In genomic region chr17:39923836-39924690, GRCh38 we compare ENCODE assay signal across 1 cellular context.
A peak's percentile ranks its signal among the peaks of the same experiment; 100 is the strongest.
TF ChIP-seq lines count a peak whose summit lies in the region.

No MANE protein-coding gene starts in this region.

TF ChIP-seq in HepG2, 621 proteins besides CTCF, POLR2A, EP300 and RAD21 (continued from another document and continues in another):
- TF ChIP-seq ZNF619 (CRISPR knock-in tag; IDR thresholded peaks at IDR 0.05) (peak; percentile 85), ZBTB37 (CRISPR knock-in tag; IDR thresholded peaks at IDR 0.05) (no peak), ZBTB26 (CRISPR knock-in tag; IDR thresholded peaks at IDR 0.05; ENCODE audit: borderline replicate concordance) (peak; percentile 80), ARID3A (IDR thresholded peaks at IDR 0.05; ENCODE audit: low read depth, low read length) (peak; percentile 81), RBAK (CRISPR knock-in tag; IDR thresholded peaks at IDR 0.05) (no peak), SNAI1 (CRISPR knock-in tag; IDR thresholded peaks at IDR 0.05; ENCODE audit: borderline replicate concordance) (peak; percentile 95), ZNF609 (CRISPR knock-in tag; IDR thresholded peaks at IDR 0.05; ENCODE audit: borderline replicate concordance) (peak; percentile 96), ATF7 (IDR thresholded peaks at IDR 0.05) (no peak), ATF7 (CRISPR knock-in tag; IDR thresholded peaks at IDR 0.05) (peak; percentile 91), NR2F6 (IDR thresholded peaks at IDR 0.05) (peak; percentile 99), NR2F6 (CRISPR knock-in tag; IDR thresholded peaks at IDR 0.05) (peak; percentile 100), ZNF318 (CRISPR knock-in tag; IDR thresholded peaks at IDR 0.05) (peak; percentile 97), YEATS2 (CRISPR knock-in tag; IDR thresholded peaks at IDR 0.05; ENCODE audit: borderline replicate concordance) (peak; percentile 89; the same call in 1 of the 2 replicates), NCOA1 (CRISPR knock-in tag; IDR thresholded peaks at IDR 0.05) (peak; percentile 78), KLF13 (CRISPR knock-in tag; IDR thresholded peaks at IDR 0.05) (no peak), HMGXB3 (CRISPR knock-in tag; IDR thresholded peaks at IDR 0.05; ENCODE audit: borderline replicate concordance) (peak; percentile 91), SRY (CRISPR knock-in tag; IDR thresholded peaks at IDR 0.05) (peak; percentile 17), KDM4B (CRISPR knock-in tag; IDR thresholded peaks at IDR 0.05) (peak; percentile 95), FOSL2 (CRISPR knock-in tag; IDR thresholded peaks at IDR 0.05) (peak; percentile 95), KLF11 (CRISPR knock-in tag; IDR thresholded peaks at IDR 0.05) (peak; percentile 74; the same call in 1 of the 2 replicates), ZNF747 (CRISPR knock-in tag; IDR thresholded peaks at IDR 0.05; ENCODE audit: borderline replicate concordance) (peak; percentile 98), ZSCAN20 (CRISPR knock-in tag; IDR thresholded peaks at IDR 0.05; ENCODE audit: borderline replicate concordance) (peak; percentile 78; the same call in 1 of the 2 replicates), TFDP2 (CRISPR knock-in tag; IDR thresholded peaks at IDR 0.05) (peak; percentile 85), PPARG (CRISPR knock-in tag; conservative IDR thresholded peaks at IDR 0.05) (peak; percentile 98), ZNF800 (CRISPR knock-in tag; IDR thresholded peaks at IDR 0.05) (peak; percentile 96), RARG (CRISPR knock-in tag; IDR thresholded peaks at IDR 0.05; ENCODE audit: low read depth) (no peak), TBL1XR1 (IDR thresholded peaks at IDR 0.05; ENCODE audit: borderline replicate concordance, low read length, partially characterized antibody) (peak; percentile 43), ZBTB8A (CRISPR knock-in tag; IDR thresholded peaks at IDR 0.05; ENCODE audit: borderline replicate concordance, low read depth) (no peak), U2AF2 (IDR thresholded peaks at IDR 0.05; ENCODE audit: low read depth, low read length) (no peak), IRX3 (CRISPR knock-in tag; IDR thresholded peaks at IDR 0.05; ENCODE audit: borderline replicate concordance, low read depth) (no peak)
